In the genomic region with DNA sequence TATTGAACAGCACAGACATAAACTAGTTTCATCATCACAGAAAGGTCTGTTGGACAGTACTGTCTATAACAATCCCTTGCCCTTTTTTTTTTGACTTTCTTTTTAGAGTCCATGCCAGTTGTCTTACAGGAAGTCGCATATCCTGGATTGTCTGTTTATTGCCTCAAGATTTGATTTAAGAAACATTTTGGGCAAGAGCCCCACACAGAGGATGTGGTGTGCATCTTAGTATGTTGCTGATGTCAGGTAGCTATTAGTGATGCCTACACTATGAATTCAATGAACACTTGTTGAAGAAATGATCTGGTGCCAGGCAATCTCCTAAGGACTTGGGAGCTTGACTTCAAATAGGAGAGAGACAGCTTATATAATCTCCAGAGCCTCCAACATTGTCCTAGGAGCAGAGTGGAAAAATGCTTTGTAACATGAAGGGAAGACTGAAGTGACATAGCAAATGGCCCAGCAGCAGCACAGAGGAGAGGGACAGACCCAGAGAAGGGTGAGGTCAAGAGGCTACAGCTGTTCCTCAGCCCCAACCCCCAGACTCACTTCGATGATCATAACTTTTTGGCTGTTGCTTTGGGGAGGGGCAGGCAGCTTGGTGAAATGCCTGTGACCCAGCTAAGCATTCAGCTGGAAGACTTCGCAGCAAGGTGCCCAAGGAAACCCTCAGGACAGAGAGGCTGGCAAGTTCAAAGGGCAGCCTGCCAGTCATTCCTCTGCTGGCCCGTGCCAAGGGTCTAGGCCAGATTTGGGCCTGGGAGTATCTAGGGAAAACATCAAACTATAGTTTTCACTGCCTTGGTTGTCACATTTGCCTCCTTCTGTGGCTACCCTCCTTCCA, we compare ENCODE assay signal across 15 cellular contexts. TPM values are rescaled to one million over a fixed set of nuclear protein-coding genes. Genes with fewer than 3 reads are reported as not detected.
A peak's percentile ranks its signal among the peaks of the same experiment; 100 is the strongest.
DNase-seq lines count a peak whose midpoint lies in the region; ATAC-seq and TF ChIP-seq lines count a peak whose summit lies in the region.
"Had no signal": no experiment of that assay in that cellular context is flagged by ENCODE, and none has a peak within 500 bp of the region (broad histone marks: within the 10 kb centered on the region; RNA-seq: fewer than 3 reads in every experiment).

No MANE protein-coding gene starts in this region.

- H3K4me1 ChIP-seq in OCI-LY7 (ENCODE audit: insufficient read depth, low read length, poor library complexity, severe bottlenecking) = no peaks in the 10 kb centered on the region
- peaks cover 18 to 20% (median 19%) of the 10 kb centered on the region in 3 donors for H3K4me1 ChIP-seq in skeletal muscle tissue (ENCODE audit: control insufficient read depth in 3 of 3, insufficient read depth in 3 of 3, low read length in 3 of 3)

- H3K79me2 ChIP-seq in OCI-LY7 (ENCODE audit: insufficient read depth, low read depth, low read length) = no peaks in the 10 kb centered on the region

- H2AFZ ChIP-seq in OCI-LY7 (ENCODE audit: low read length) = no peak overlapping the region

- H3K27ac ChIP-seq in OCI-LY7 (ENCODE audit: low read depth, low read length, poor library complexity, severe bottlenecking) (no peak overlapping the region), skeletal muscle tissue (ENCODE audit: low read depth, low read length) (peak overlapping the region; percentile 78)
- H3K27ac ChIP-seq: spleen had no signal

- TF ChIP-seq CTCF in OCI-LY7 (conservative IDR thresholded peaks at IDR 0.05; ENCODE audit: low read length) (no peak), endothelial cell (IDR thresholded peaks at IDR 0.05; ENCODE audit: unreplicated experiment) (no peak)

- no peaks in the 10 kb centered on the region for H3K9me3 ChIP-seq in OCI-LY7 (ENCODE audit: low read length)
- H3K9me3 ChIP-seq in skeletal muscle tissue (ENCODE audit: control insufficient read depth in 3 of 3, low read length in 3 of 3) = no peaks in the 10 kb centered on the region
- H3K9me3 ChIP-seq: spleen had no signal

- H3K4me3 Mint-ChIP-seq in activated naive CD8-positive, alpha-beta T cell treated with anti-CD3 and anti-CD28 coated beads, Interleukin-2, amount 10 ng/mL, durations not matched to agents 7 days and 5 days = peak overlapping the region; percentile 46
- no peak overlapping the region for H3K4me3 Mint-ChIP-seq in activated naive CD8-positive, alpha-beta T cell treated with anti-CD3 and anti-CD28 coated beads for 36 hours
- H3K4me3 Mint-ChIP-seq in effector memory CD8-positive, alpha-beta T cell = no peak overlapping the region
- no peak overlapping the region for H3K4me3 Mint-ChIP-seq in endothelial cell (ENCODE audit: unreplicated experiment)
- H3K4me3 Mint-ChIP-seq: activated B cell treated with CpG ODN at 0.5 μM for 24 hours; activated T-cell treated with anti-CD3 and anti-CD28 coated beads, Interleukin-2, amount 50 U/mL, for 24 hours; IgD-negative memory B cell; memory B cell had no signal

- H4K20me1 ChIP-seq in OCI-LY7 (ENCODE audit: insufficient read depth, low read length) = no peaks in the 10 kb centered on the region

- BruUV-seq in OCI-LY7 (replicated peaks; lab: Mats Ljungman, UMichigan) = no TSS peak

- H3K9me2 ChIP-seq in OCI-LY7 (ENCODE audit: insufficient read depth, low read length) = no peaks in the 10 kb centered on the region

- peaks cover 14% of the 10 kb centered on the region for H3K4me1 Mint-ChIP-seq in activated naive CD8-positive, alpha-beta T cell treated with anti-CD3 and anti-CD28 coated beads, Interleukin-2, amount 10 ng/mL, durations not matched to agents 7 days and 5 days
- peaks cover 10% of the 10 kb centered on the region for H3K4me1 Mint-ChIP-seq in activated naive CD8-positive, alpha-beta T cell treated with anti-CD3 and anti-CD28 coated beads for 36 hours
- peaks cover 10 to 11% of the 10 kb centered on the region in 2 donors for H3K4me1 Mint-ChIP-seq in effector memory CD8-positive, alpha-beta T cell (ENCODE audit: low read depth in 2 of 2)
- H3K4me1 Mint-ChIP-seq in endothelial cell (ENCODE audit: unreplicated experiment) = peaks cover 7% of the 10 kb centered on the region

- peaks cover 2% of the 10 kb centered on the region for H3K27me3 Mint-ChIP-seq in activated naive CD8-positive, alpha-beta T cell treated with anti-CD3 and anti-CD28 coated beads, Interleukin-2, amount 10 ng/mL, durations not matched to agents 7 days and 5 days
- no peaks in the 10 kb centered on the region for H3K27me3 Mint-ChIP-seq in activated naive CD8-positive, alpha-beta T cell treated with anti-CD3 and anti-CD28 coated beads for 36 hours
- H3K27me3 Mint-ChIP-seq in effector memory CD8-positive, alpha-beta T cell = no peaks in the 10 kb centered on the region
- no peaks in the 10 kb centered on the region for H3K27me3 Mint-ChIP-seq in endothelial cell (ENCODE audit: unreplicated experiment)
- H3K27me3 Mint-ChIP-seq: activated B cell treated with CpG ODN at 0.5 μM for 24 hours; activated T-cell treated with anti-CD3 and anti-CD28 coated beads, Interleukin-2, amount 50 U/mL, for 24 hours; IgD-negative memory B cell; memory B cell had no signal

- H3K4me2 ChIP-seq in OCI-LY7 (ENCODE audit: low read length) = no peak overlapping the region

- peak overlapping the region; percentile 83 for H3K27ac Mint-ChIP-seq in activated naive CD8-positive, alpha-beta T cell treated with anti-CD3 and anti-CD28 coated beads, Interleukin-2, amount 10 ng/mL, durations not matched to agents 7 days and 5 days
- H3K27ac Mint-ChIP-seq in activated naive CD8-positive, alpha-beta T cell treated with anti-CD3 and anti-CD28 coated beads for 36 hours = no peak overlapping the region
- H3K27ac Mint-ChIP-seq in effector memory CD8-positive, alpha-beta T cell = peak overlapping the region in 1 of 2 donors; percentile 75
- H3K27ac Mint-ChIP-seq in endothelial cell (ENCODE audit: unreplicated experiment) = no peak overlapping the region
- H3K27ac Mint-ChIP-seq: activated B cell treated with CpG ODN at 0.5 μM for 24 hours, IgD-negative memory B cell, memory B cell had no signal

- H3K9ac ChIP-seq in skeletal muscle tissue (ENCODE audit: low read depth in 1 of 3, low read length in 3 of 3) = peak overlapping the region in 1 of 3 donors; percentile 51

- H3K36me3 Mint-ChIP-seq in activated naive CD8-positive, alpha-beta T cell treated with anti-CD3 and anti-CD28 coated beads, Interleukin-2, amount 10 ng/mL, durations not matched to agents 7 days and 5 days = no peaks in the 10 kb centered on the region
- no peaks in the 10 kb centered on the region for H3K36me3 Mint-ChIP-seq in activated naive CD8-positive, alpha-beta T cell treated with anti-CD3 and anti-CD28 coated beads for 36 hours
- peaks cover 9% of the 10 kb centered on the region for H3K36me3 Mint-ChIP-seq in effector memory CD8-positive, alpha-beta T cell (ENCODE audit: insufficient read depth)
- no peaks in the 10 kb centered on the region for H3K36me3 Mint-ChIP-seq in endothelial cell (ENCODE audit: low read depth, unreplicated experiment)
- H3K36me3 Mint-ChIP-seq: IgD-negative memory B cell, memory B cell had no signal

- H3K9me3 Mint-ChIP-seq in activated naive CD8-positive, alpha-beta T cell treated with anti-CD3 and anti-CD28 coated beads, Interleukin-2, amount 10 ng/mL, durations not matched to agents 7 days and 5 days = no peaks in the 10 kb centered on the region
- no peaks in the 10 kb centered on the region for H3K9me3 Mint-ChIP-seq in activated naive CD8-positive, alpha-beta T cell treated with anti-CD3 and anti-CD28 coated beads for 36 hours
- no peaks in the 10 kb centered on the region for H3K9me3 Mint-ChIP-seq in effector memory CD8-positive, alpha-beta T cell
- H3K9me3 Mint-ChIP-seq in endothelial cell (ENCODE audit: unreplicated experiment) = no peaks in the 10 kb centered on the region
- H3K9me3 Mint-ChIP-seq: activated B cell treated with CpG ODN at 0.5 μM for 24 hours; activated T-cell treated with anti-CD3 and anti-CD28 coated beads, Interleukin-2, amount 50 U/mL, for 24 hours; IgD-negative memory B cell; memory B cell had no signal

- DNase-seq in activated naive CD8-positive, alpha-beta T cell treated with anti-CD3 and anti-CD28 coated beads, Interleukin-2, amount 10 ng/mL, durations not matched to agents 7 days and 5 days = no peak
- DNase-seq in activated naive CD8-positive, alpha-beta T cell treated with anti-CD3 and anti-CD28 coated beads for 36 hours = no peak
- DNase-seq in OCI-LY7 (ENCODE audit: low spot score) (peak; percentile 13), ureter (ENCODE audit: low spot score) (no peak), endothelial cell (ENCODE audit: low spot score) (no peak)
- no peak for DNase-seq in effector memory CD8-positive, alpha-beta T cell
- DNase-seq: activated B cell treated with CpG ODN at 0.5 μM for 24 hours; activated T-cell treated with anti-CD3 and anti-CD28 coated beads, Interleukin-2, amount 50 U/mL, for 24 hours; GOT3; NCI-H446 treated with DMSO at 0.1 percent for 48 hours; spleen had no signal

- H3K27me3 ChIP-seq in skeletal muscle tissue (ENCODE audit: control insufficient read depth in 3 of 3, insufficient read depth in 3 of 3, low read length in 3 of 3) = no peaks in the 10 kb centered on the region
- H3K27me3 ChIP-seq: spleen had no signal

- no peak overlapping the region for H3K4me3 ChIP-seq in OCI-LY7 (ENCODE audit: low read depth, low read length, poor library complexity, severe bottlenecking)
- no peak overlapping the region for H3K4me3 ChIP-seq in skeletal muscle tissue (ENCODE audit: low read length in 3 of 3)
- H3K4me3 ChIP-seq: spleen had no signal

- intact Hi-C loops in OCI-LY7 (cut with micrococcal nuclease; ENCODE audit: unreplicated experiment) = no loop called here

- ATAC-seq in activated naive CD8-positive, alpha-beta T cell treated with anti-CD3 and anti-CD28 coated beads, Interleukin-2, amount 10 ng/mL, durations not matched to agents 7 days and 5 days (ENCODE audit: low read depth) = peak; percentile 97
- ATAC-seq in effector memory CD8-positive, alpha-beta T cell (replicated peaks) = peak; percentile 59
- ATAC-seq in HG03135 (IDR thresholded peaks at IDR 0.05; ENCODE audit: unreplicated experiment) = no peak

- POLR2A ChIA-PET in activated naive CD8-positive, alpha-beta T cell treated with anti-CD3 and anti-CD28 coated beads, Interleukin-2, amount 10 ng/mL, durations not matched to agents 7 days and 5 days (lab: Charles Lee) = interaction anchor here (0.5 to 1.7 kb wide), 5 partner anchors 9 to 186 kb away, joined by 3 to 15 read pairs (median 6); a partner anchor contains a TSS
- POLR2A ChIA-PET in OCI-LY7 (lab: Charles Lee) = interaction anchor here (0.7 kb wide), 1 partner anchor 432 kb away, joined by 5 read pairs; no protein-coding TSS in a partner anchor

- H3K36me3 ChIP-seq in OCI-LY7 (ENCODE audit: insufficient read depth, low read length) (no peaks in the 10 kb centered on the region), skeletal muscle tissue (ENCODE audit: control insufficient read depth in 3 of 3, insufficient read depth in 3 of 3, low read length in 3 of 3) (no peaks in the 10 kb centered on the region)
- H3K36me3 ChIP-seq: spleen had no signal

- CTCF ChIA-PET in OCI-LY7 (lab: Charles Lee; ENCODE audit: unreplicated experiment) = no interaction called here

RNA-seq across cellular contexts. Expression of a gene that starts 7.6 kb away (rescaled TPM):
- total RNA-seq in activated naive CD8-positive, alpha-beta T cell treated with anti-CD3 and anti-CD28 coated beads, Interleukin-2, amount 10 ng/mL, durations not matched to agents 7 days and 5 days = 10 to 100 TPM; 48.5 to 50.6 TPM
- total RNA-seq in activated naive CD8-positive, alpha-beta T cell treated with anti-CD3 and anti-CD28 coated beads for 36 hours = 10 to 100 TPM; 31.0 to 31.7 TPM
- 5.0 and 5.9 TPM in 2 replicates for total RNA-seq in OCI-LY7 (2014; rRNA removed; shearing (Covaris generic))
- 5.8 and 7.8 TPM in 2 replicates for total RNA-seq in OCI-LY7 (2022)
- total RNA-seq in skeletal muscle tissue = 4.7 TPM
- total RNA-seq in ureter = 19.2 TPM
- total RNA-seq in endothelial cell (ENCODE audit: unreplicated experiment) = 19.4 TPM

RNA-seq across cellular contexts. Expression of a gene that starts 30.1 kb away (rescaled TPM):
- 10 to 100 TPM; 16.8 to 19.6 TPM for total RNA-seq in activated naive CD8-positive, alpha-beta T cell treated with anti-CD3 and anti-CD28 coated beads, Interleukin-2, amount 10 ng/mL, durations not matched to agents 7 days and 5 days
- total RNA-seq in activated naive CD8-positive, alpha-beta T cell treated with anti-CD3 and anti-CD28 coated beads for 36 hours = 10 to 100 TPM; 31.5 to 31.6 TPM
- 3.1 and 3.2 TPM in 2 replicates for total RNA-seq in OCI-LY7 (2014; rRNA removed; shearing (Covaris generic))
- total RNA-seq in OCI-LY7 (2022) (6.4 and 8.2 TPM in 2 replicates), skeletal muscle tissue (12.0 TPM), ureter (27.4 TPM), endothelial cell (ENCODE audit: unreplicated experiment) (35.2 TPM)

RNA-seq across cellular contexts. Expression of a gene that starts 32.9 kb away (rescaled TPM):
- 100 to 1,000 TPM; 200 to 211 TPM for total RNA-seq in activated naive CD8-positive, alpha-beta T cell treated with anti-CD3 and anti-CD28 coated beads, Interleukin-2, amount 10 ng/mL, durations not matched to agents 7 days and 5 days
- 100 to 1,000 TPM; 174 TPM for total RNA-seq in activated naive CD8-positive, alpha-beta T cell treated with anti-CD3 and anti-CD28 coated beads for 36 hours
- total RNA-seq in OCI-LY7 (2014; rRNA removed; shearing (Covaris generic)) = 152 and 238 TPM in 2 replicates
- total RNA-seq in OCI-LY7 (2022) = 287 and 301 TPM in 2 replicates
- 152 TPM for total RNA-seq in skeletal muscle tissue
- 189 TPM for total RNA-seq in ureter
- 170 TPM for total RNA-seq in endothelial cell (ENCODE audit: unreplicated experiment)
